Comparison of ENCODE assay signal across 16 cellular contexts in genomic region chr5:74042559-74043357, GRCh38.
DNase-seq lines count a peak whose midpoint lies in the region; ATAC-seq, FAIRE-seq and TF ChIP-seq lines count a peak whose summit lies in the region.
"Had no signal": no experiment of that assay in that cellular context is flagged by ENCODE, and none has a peak within 500 bp of the region (broad histone marks: within the 10 kb centered on the region; RNA-seq: fewer than 3 reads in every experiment).

No MANE protein-coding gene starts in this region.

- DNase-seq in AG08395 (ENCODE audit: low spot score): peak; percentile 71
- peak; percentile 81 for DNase-seq in IMR-90
- DNase-seq in H1 (ENCODE audit: low read depth in 1 of 2, low spot score in 2 of 2): no peak
- peak; percentile 86 for DNase-seq in myocyte (ENCODE audit: low read depth)
- DNase-seq in pancreas: no peak
- DNase-seq in DMS79 treated with DMSO at 0.1 percent for 48 hours (lab: John Stamatoyannopoulos, UW): no peak
- no peak for DNase-seq in LoVo (ENCODE audit: low spot score)
- DNase-seq in NCI-H2107 (lab: John Stamatoyannopoulos, UW): no peak
- DNase-seq: activated effector memory CD4-positive, alpha-beta T cell treated with Interleukin-2 at 50 U/mL for 16 hours; glutamatergic neuron; NCI-H2227 treated with DMSO at 0.1 percent for 48 hours; SHP77 treated with DMSO at 0.1 percent for 48 hours had no signal

- no peak overlapping the region for H4K5ac ChIP-seq in IMR-90 (ENCODE audit: low read depth, low read length)
- H4K5ac ChIP-seq in H1 (ENCODE audit: insufficient read length, low read depth, low read length): no peak overlapping the region

- H3K27me3 ChIP-seq in IMR-90 (ENCODE audit: control insufficient read depth, insufficient read depth, low read length) (no peaks in the 10 kb centered on the region), H1 (replicated peaks in 1 of 4; ENCODE audit: control insufficient read depth in 3 of 4, extremely low read depth in 1 of 4, insufficient read depth in 3 of 4, low read length in 3 of 4) (no peaks in the 10 kb centered on the region), pancreas (no peaks in the 10 kb centered on the region)
- H3K27me3 ChIP-seq: BLaER1 had no signal

- TF ChIP-seq POLR2A in IMR-90 (IDR thresholded peaks at IDR 0.05; ENCODE audit: low read depth, low read length) (no peak), H1 (IDR thresholded peaks at IDR 0.05; ENCODE audit: control extremely low read depth in 1 of 2, low read depth in 2 of 2, low read length in 2 of 2) (no peak)

- H4K20me1 ChIP-seq in IMR-90 (ENCODE audit: insufficient read depth, low read length): no peaks in the 10 kb centered on the region
- H4K20me1 ChIP-seq in H1 (replicated peaks in 1 of 2; ENCODE audit: control insufficient read depth in 1 of 2, insufficient read depth in 2 of 2, low read length in 2 of 2): no peaks in the 10 kb centered on the region
- H4K20me1 ChIP-seq: BLaER1 had no signal

- no peaks in the 10 kb centered on the region for H3K36me3 ChIP-seq in IMR-90 (ENCODE audit: control insufficient read depth, insufficient read depth, low read length)
- H3K36me3 ChIP-seq in H1 (ENCODE audit: control insufficient read depth in 2 of 4, insufficient read depth in 4 of 4, low read length in 3 of 4): no peaks in the 10 kb centered on the region
- H3K36me3 ChIP-seq in pancreas: no peaks in the 10 kb centered on the region
- H3K36me3 ChIP-seq: BLaER1 had no signal

- no peaks in the 10 kb centered on the region for H3K23me2 ChIP-seq in H1 (ENCODE audit: low read depth, low read length)

- H3K4ac ChIP-seq in IMR-90 (ENCODE audit: low read depth, low read length) (peak overlapping the region; percentile 3; the same call in 1 of the 2 replicates), H1 (replicated peaks; ENCODE audit: insufficient read length, low read depth, low read length) (no peak overlapping the region)

- FAIRE-seq in H1 (lab: Jason Lieb, UNC) (no peak), pancreas (lab: Jason Lieb, UNC) (no peak)
- FAIRE-seq: colon, K562 had no signal

- H3K9me1 ChIP-seq in IMR-90 (ENCODE audit: insufficient read depth, low read length): no peaks in the 10 kb centered on the region

- no peak overlapping the region for H3K56ac ChIP-seq in IMR-90 (ENCODE audit: extremely low read depth, insufficient read depth, low read length)
- H3K56ac ChIP-seq in H1 (replicated peaks; ENCODE audit: insufficient read length, low read depth, low read length): no peak overlapping the region

- ATAC-seq in IMR-90 (ENCODE audit: low read depth) (peak; percentile 95), pancreas (no peak)
- ATAC-seq: K562, WTC11 had no signal

- H2AK5ac ChIP-seq in IMR-90 (ENCODE audit: low read depth, low read length) (peak overlapping the region; percentile 42), H1 (ENCODE audit: low read depth, low read length) (no peak overlapping the region)

- TF ChIP-seq CTCF in IMR-90 (conservative IDR thresholded peaks at IDR 0.05; ENCODE audit: low read depth, low read length) (no peak), H1 (IDR thresholded peaks at IDR 0.05; ENCODE audit: control extremely low read depth in 1 of 3, insufficient read depth in 1 of 3, low read depth in 1 of 3, low read length in 3 of 3) (no peak), pancreas (IDR thresholded peaks at IDR 0.05) (no peak)

- no peaks in the 10 kb centered on the region for H3K79me2 ChIP-seq in H1 (ENCODE audit: control insufficient read depth in 1 of 2, insufficient read depth in 2 of 2, low read length in 2 of 2)

- CTCF ChIA-PET in IMR-90 (lab: Yijun Ruan, JAX) (interaction anchor here (0.6 kb wide), 1 partner anchor 506 kb away, joined by 4 read pairs; no protein-coding TSS in a partner anchor), H1 (lab: Charles Lee; ENCODE audit: partially characterized antibody) (interaction anchor here (0.7 to 1.9 kb wide), 6 partner anchors 9 to 606 kb away, joined by 3 to 8 read pairs (median 4); no protein-coding TSS in a partner anchor)

- H3K4me2 ChIP-seq in IMR-90 (ENCODE audit: low read depth, low read length): no peak overlapping the region
- H3K4me2 ChIP-seq in H1 (ENCODE audit: insufficient read depth in 1 of 2, low read depth in 2 of 2, low read length in 2 of 2): no peak overlapping the region
- H3K4me2 ChIP-seq: BLaER1 had no signal

- H3K14ac ChIP-seq in IMR-90 (replicated peaks; ENCODE audit: low read depth, low read length): no peak overlapping the region; the same call in 1 of the 2 replicates
- no peak overlapping the region for H3K14ac ChIP-seq in H1 (ENCODE audit: insufficient read length)

- intact Hi-C loops in IMR-90 (cut with micrococcal nuclease): loop anchor here (5.0 kb wide), 1 partner anchor 110 kb away; no protein-coding TSS in a partner anchor
- intact Hi-C loops in pancreas (cut with DNase I): no loop called here

- BruUV-seq in IMR-90 (replicated peaks; lab: Mats Ljungman, UMichigan): no TSS peak

- 100% methylated on average over 1 of the region's 11 CpGs; no CpG with 5 or more reads in 1 of the 2 experiments for whole genome bisulfite sequencing in IMR-90 (ENCODE audit: extremely low coverage in 2 of 2, insufficient read length in 1 of 2), 2 experiments
- WGBS in H1 (ENCODE audit: extremely low coverage in 1 of 2, insufficient coverage in 1 of 2, insufficient read length in 1 of 2, insufficient replicate concordance in 2 of 2, low coverage in 1 of 2, low lambda C conversion rate in 2 of 2, missing lambda C conversion rate in 1 of 2), 2 experiments: 94% methylated on average over 11 of the region's 11 CpGs; no CpG with 5 or more reads in 1 of the 2 experiments
- 80 to 85% methylated on average over 11 of the region's 11 CpGs for WGBS in pancreas, 2 donors

- H2BK15ac ChIP-seq in IMR-90 (ENCODE audit: low read depth, low read length): 0 out of 3 replicates have a peak overlapping the region, but pooled peaks have one; percentile 24
- H2BK15ac ChIP-seq in H1 (ENCODE audit: low read length): no peak overlapping the region

- in situ Hi-C loops in IMR-90 (cut with MboI; ENCODE audit: low sequenced_read_pairs): no loop called here

- no peak for TF ChIP-seq EP300 in H1 (IDR thresholded peaks at IDR 0.05; ENCODE audit: borderline replicate concordance in 1 of 2, low read depth in 2 of 2, low read length in 2 of 2)

- H4K91ac ChIP-seq in IMR-90 (ENCODE audit: insufficient read depth, low read depth, low read length): no peak overlapping the region
- no peak overlapping the region for H4K91ac ChIP-seq in H1 (replicated peaks; ENCODE audit: insufficient read length, low read length)

- H3K4me3 ChIP-seq in IMR-90 (ENCODE audit: insufficient read depth, low read depth, low read length) (no peak overlapping the region), H1 (ENCODE audit: extremely low read depth in 1 of 4, insufficient read depth in 2 of 4, low read depth in 3 of 4, low read length in 4 of 4) (no peak overlapping the region), pancreas (no peak overlapping the region)
- H3K4me3 ChIP-seq: BLaER1, K562 had no signal

- H3K27ac ChIP-seq in IMR-90 (ENCODE audit: insufficient read depth, low read length) (no peak overlapping the region), H1 (ENCODE audit: low read depth, low read length) (no peak overlapping the region), pancreas (no peak overlapping the region)
- H3K27ac ChIP-seq: BLaER1 had no signal

- H2BK120ac ChIP-seq in IMR-90 (ENCODE audit: low read depth, low read length) (no peak overlapping the region), H1 (replicated peaks; ENCODE audit: low read depth, low read length) (no peak overlapping the region)

- H2BK12ac ChIP-seq in H1 (ENCODE audit: low read depth, low read length): no peak overlapping the region

- H3K4me1 ChIP-seq in IMR-90 (ENCODE audit: control insufficient read depth, insufficient read depth, low read length): peaks cover 3% of the 10 kb centered on the region; the same call in 1 of the 2 replicates
- peaks cover 0 to 2% (median 2%) of the 10 kb centered on the region in 4 experiments; a peak in 3 of 7 replicates for H3K4me1 ChIP-seq in H1 (replicated peaks in 1 of 4; ENCODE audit: control insufficient read depth in 3 of 4, insufficient read depth in 4 of 4, low read length in 3 of 4)
- no peaks in the 10 kb centered on the region for H3K4me1 ChIP-seq in pancreas
- H3K4me1 ChIP-seq: BLaER1 had no signal

- H4K8ac ChIP-seq in IMR-90 (ENCODE audit: low read depth in 2 of 2, low read length in 2 of 2) (no peak overlapping the region), H1 (ENCODE audit: extremely low read depth, insufficient read depth, low read length) (no peak overlapping the region)

- H2AK9ac ChIP-seq in IMR-90 (replicated peaks; ENCODE audit: low read depth, low read length, poor library complexity): no peak overlapping the region

- peak overlapping the region; percentile 1 for H2AFZ ChIP-seq in IMR-90 (replicated peaks; ENCODE audit: low read length, poor library complexity)
- peak overlapping the region; percentile 46 for H2AFZ ChIP-seq in H1 (ENCODE audit: low read length)

- H2BK5ac ChIP-seq in IMR-90 (ENCODE audit: low read depth, low read length, poor library complexity, severe bottlenecking) (no peak overlapping the region), H1 (ENCODE audit: low read depth, low read length) (no peak overlapping the region)

- H3K79me1 ChIP-seq in IMR-90 (ENCODE audit: low read depth in 1 of 2, low read length in 2 of 2) (no peaks in the 10 kb centered on the region), H1 (ENCODE audit: low read depth, low read length) (no peaks in the 10 kb centered on the region)

- dilution Hi-C loops in IMR-90 (cut with HindIII; ENCODE audit: low sequenced_read_pairs, unreplicated experiment): no loop called here

- H3K23ac ChIP-seq in IMR-90 (ENCODE audit: low read depth, low read length) (no peak overlapping the region), H1 (ENCODE audit: insufficient read length) (no peak overlapping the region)

- POLR2A ChIA-PET in IMR-90 (lab: Charles Lee; ENCODE audit: unreplicated experiment) (no interaction called here), H1 (lab: Charles Lee; ENCODE audit: partially characterized antibody) (no interaction called here)

- TF ChIP-seq RAD21 in IMR-90 (IDR thresholded peaks at IDR 0.05; ENCODE audit: low read length): no peak
- TF ChIP-seq RAD21 in H1 (IDR thresholded peaks at IDR 0.05 in 1 of 2, conservative IDR thresholded peaks at IDR 0.05 in 1 of 2; ENCODE audit: low read depth in 2 of 2, low read length in 2 of 2): no peak

- H3K18ac ChIP-seq in IMR-90 (ENCODE audit: low read depth, low read length): no peak overlapping the region
- H3K18ac ChIP-seq in H1 (ENCODE audit: extremely low read depth, low read length): no peak overlapping the region

- H2BK20ac ChIP-seq in IMR-90 (ENCODE audit: low read depth, low read length) (0 out of 2 replicates have a peak overlapping the region, but pooled peaks have one; percentile 12), H1 (ENCODE audit: low read length) (no peak overlapping the region)

- H3K9me3 ChIP-seq in IMR-90 (ENCODE audit: control insufficient read depth, insufficient read depth, low read length) (no peaks in the 10 kb centered on the region), H1 (ENCODE audit: insufficient read depth in 2 of 2, low read depth in 1 of 2, low read length in 1 of 2) (no peaks in the 10 kb centered on the region; a peak in 1 of 4 replicates), pancreas (no peaks in the 10 kb centered on the region)
- H3K9me3 ChIP-seq: BLaER1 had no signal

- no peak overlapping the region for H3K9ac ChIP-seq in IMR-90 (ENCODE audit: low read depth, low read length)
- H3K9ac ChIP-seq in H1 (replicated peaks in 1 of 4; ENCODE audit: extremely low read depth in 1 of 4, low read depth in 3 of 4, low read length in 3 of 4): no peak overlapping the region
- H3K9ac ChIP-seq: BLaER1 had no signal

Comparison
In these comparisons a context has a peak if more than half of its experiments do, and no peak if none do; other contexts are left out.
1. DNase-seq: peak in AG08395 (single experiment), IMR-90 (single experiment) and myocyte (single experiment); none in H1 (0 of 2), pancreas (0 of 6), DMS79 treated with DMSO at 0.1 percent for 48 hours (single experiment), LoVo (single experiment) and NCI-H2107 (single experiment).